ENCODE assay signal across 8 cellular contexts in genomic region chr12:123712780-123713319, GRCh38. TPM values are rescaled to one million over a fixed set of nuclear protein-coding genes. Genes with fewer than 3 reads are reported as not detected.
DNase-seq lines count a peak whose midpoint lies in the region; ATAC-seq and TF ChIP-seq lines count a peak whose summit lies in the region.

No MANE protein-coding gene starts in this region.

- H3K9me3 Mint-ChIP-seq in activated naive CD4-positive, alpha-beta T cell treated with anti-CD3 and anti-CD28 coated beads, Interleukin-2, amount 10 ng/mL, durations not matched to agents 7 days and 5 days: no peaks in the 10 kb centered on the region
- no peaks in the 10 kb centered on the region for H3K9me3 Mint-ChIP-seq in immature natural killer cell

- no peaks in the 10 kb centered on the region for H3K9me3 ChIP-seq in left ventricle myocardium inferior (replicated peaks)
- H3K9me3 ChIP-seq in testis: no peaks in the 10 kb centered on the region

- intact Hi-C loops in left ventricle myocardium inferior (cut with micrococcal nuclease): no loop called here
- intact Hi-C loops in left ventricle myocardium superior (cut with micrococcal nuclease): no loop called here
- intact Hi-C loops in testis (cut with DNase I; ENCODE audit: low total_unique reads): no loop called here

- peak overlapping the region; percentile 81 for H3K27ac ChIP-seq in left ventricle myocardium inferior (replicated peaks)
- H3K27ac ChIP-seq in testis: peak overlapping the region in 1 of 2 donors; percentile 33

- H3K36me3 ChIP-seq in left ventricle myocardium inferior (no peaks in the 10 kb centered on the region), testis (ENCODE audit: low read depth, missing control alignments) (no peaks in the 10 kb centered on the region)

- peaks cover 2% of the 10 kb centered on the region for H3K36me3 Mint-ChIP-seq in activated naive CD4-positive, alpha-beta T cell treated with anti-CD3 and anti-CD28 coated beads, Interleukin-2, amount 10 ng/mL, durations not matched to agents 7 days and 5 days
- no peaks in the 10 kb centered on the region for H3K36me3 Mint-ChIP-seq in immature natural killer cell

- DNase-seq in left ventricle myocardium inferior: no peak
- no peak for DNase-seq in left ventricle myocardium superior
- no peak for DNase-seq in activated naive CD4-positive, alpha-beta T cell treated with anti-CD3 and anti-CD28 coated beads, Interleukin-2, amount 10 ng/mL, durations not matched to agents 7 days and 5 days
- DNase-seq in immature natural killer cell: no peak
- no peak for DNase-seq in testis
- DNase-seq in NCI-H446 treated with DMSO at 0.1 percent for 48 hours (lab: John Stamatoyannopoulos, UW): no peak
- DNase-seq in G401 (ENCODE audit: low spot score): no peak
- DNase-seq in NCI-H1417 treated with DMSO at 0.1 percent for 48 hours (lab: John Stamatoyannopoulos, UW): no peak

- TF ChIP-seq CTCF in left ventricle myocardium inferior (IDR thresholded peaks at IDR 0.05; ENCODE audit: borderline replicate concordance) (no peak), testis (IDR thresholded peaks at IDR 0.05) (no peak)

- peaks cover 41% of the 10 kb centered on the region for H3K4me1 Mint-ChIP-seq in activated naive CD4-positive, alpha-beta T cell treated with anti-CD3 and anti-CD28 coated beads, Interleukin-2, amount 10 ng/mL, durations not matched to agents 7 days and 5 days
- peaks cover 36 to 45% of the 10 kb centered on the region in 2 donors for H3K4me1 Mint-ChIP-seq in immature natural killer cell

- H3K4me3 ChIP-seq in left ventricle myocardium inferior: peak overlapping the region; percentile 100
- H3K4me3 ChIP-seq in testis: peak overlapping the region; percentile 96 to 98

- WGBS in testis, 2 donors: 1 to 2% methylated on average over 11 to 25 of the region's 26 CpGs

- in situ Hi-C loops in G401 (cut with HindIII; ENCODE audit: low sequenced_read_pairs): no loop called here

- ATAC-seq in left ventricle myocardium superior: no peak

- H3K4me1 ChIP-seq in left ventricle myocardium inferior: peaks cover 40% of the 10 kb centered on the region
- H3K4me1 ChIP-seq in testis: peaks cover 17% of the 10 kb centered on the region

- peaks cover 7% of the 10 kb centered on the region for H3K27me3 Mint-ChIP-seq in activated naive CD4-positive, alpha-beta T cell treated with anti-CD3 and anti-CD28 coated beads, Interleukin-2, amount 10 ng/mL, durations not matched to agents 7 days and 5 days
- peaks cover 3 to 16% (median 9%) of the 10 kb centered on the region in 3 donors for H3K27me3 Mint-ChIP-seq in immature natural killer cell (ENCODE audit: low read depth in 3 of 3)

- H3K4me3 Mint-ChIP-seq in activated naive CD4-positive, alpha-beta T cell treated with anti-CD3 and anti-CD28 coated beads, Interleukin-2, amount 10 ng/mL, durations not matched to agents 7 days and 5 days: peak overlapping the region; percentile 78
- H3K4me3 Mint-ChIP-seq in immature natural killer cell: peak overlapping the region; percentile 84 to 94 (median 87)

- no peaks in the 10 kb centered on the region for H3K27me3 ChIP-seq in left ventricle myocardium inferior (ENCODE audit: low read depth)
- H3K27me3 ChIP-seq in testis: no peaks in the 10 kb centered on the region

- CTCF ChIA-PET in activated naive CD4-positive, alpha-beta T cell treated with anti-CD3 and anti-CD28 coated beads, Interleukin-2, amount 10 ng/mL, durations not matched to agents 7 days and 5 days (lab: Charles Lee): interaction anchor here (1.2 kb wide), 2 partner anchors 10 to 56 kb away, joined by 3 to 5 read pairs; no protein-coding TSS in a partner anchor

- H3K27ac Mint-ChIP-seq in activated naive CD4-positive, alpha-beta T cell treated with anti-CD3 and anti-CD28 coated beads, Interleukin-2, amount 10 ng/mL, durations not matched to agents 7 days and 5 days: peak overlapping the region; percentile 65
- H3K27ac Mint-ChIP-seq in immature natural killer cell: peak overlapping the region; percentile 52 to 89 (median 76)

- TF ChIP-seq POLR2A in testis (IDR thresholded peaks at IDR 0.05): no peak

RNA-seq across cellular contexts. Expression of gene ATP6V0A2, which starts 0.7 kb away (rescaled TPM):
- total RNA-seq in left ventricle myocardium inferior (12.4 TPM), left ventricle myocardium superior (11.5 TPM), testis (10 to 100 TPM; 29.4 to 50.8 TPM)
- polyA plus RNA-seq in immature natural killer cell (10 to 100 TPM; 19.3 to 27.7 (median 26.5) TPM), testis (ENCODE audit: insufficient read depth, low read depth, low replicate concordance) (24.9 TPM)
- total RNA-seq in G401 (2014; rRNA removed; shearing (Covaris generic)): 19.8 and 23.8 TPM in 2 replicates

RNA-seq across cellular contexts. Expression of gene TCTN2, which starts 41.9 kb away (rescaled TPM):
- total RNA-seq in left ventricle myocardium inferior: 3.9 TPM
- total RNA-seq in left ventricle myocardium superior: 3.7 TPM
- 1 to 10 TPM in 1 of 3 donors, under 1 TPM in 1, not detected in 1; 0.72 to 1.0 TPM for polyA plus RNA-seq in immature natural killer cell
- total RNA-seq in testis: 10 to 100 TPM; 15.1 to 22.7 TPM
- 22.7 TPM for polyA plus RNA-seq in testis (ENCODE audit: insufficient read depth, low read depth, low replicate concordance)
- total RNA-seq in G401 (2014; rRNA removed; shearing (Covaris generic)): 6.7 and 13.0 TPM in 2 replicates

RNA-seq across cellular contexts. Expression of gene DNAH10, which starts 49.3 kb away (rescaled TPM):
- not detected for total RNA-seq in left ventricle myocardium inferior
- total RNA-seq in left ventricle myocardium superior: 0.25 TPM
- under 1 TPM; 0.02 to 0.24 (median 0.16) TPM for polyA plus RNA-seq in immature natural killer cell
- 10 to 100 TPM; 15.4 to 29.3 TPM for total RNA-seq in testis
- 24.3 TPM for polyA plus RNA-seq in testis (ENCODE audit: insufficient read depth, low read depth, low replicate concordance)
- total RNA-seq in G401 (2014; rRNA removed; shearing (Covaris generic)): 4.2 and 5.8 TPM in 2 replicates
